Comparison of ENCODE assay signal across 23 cellular contexts in the genomic region with DNA sequence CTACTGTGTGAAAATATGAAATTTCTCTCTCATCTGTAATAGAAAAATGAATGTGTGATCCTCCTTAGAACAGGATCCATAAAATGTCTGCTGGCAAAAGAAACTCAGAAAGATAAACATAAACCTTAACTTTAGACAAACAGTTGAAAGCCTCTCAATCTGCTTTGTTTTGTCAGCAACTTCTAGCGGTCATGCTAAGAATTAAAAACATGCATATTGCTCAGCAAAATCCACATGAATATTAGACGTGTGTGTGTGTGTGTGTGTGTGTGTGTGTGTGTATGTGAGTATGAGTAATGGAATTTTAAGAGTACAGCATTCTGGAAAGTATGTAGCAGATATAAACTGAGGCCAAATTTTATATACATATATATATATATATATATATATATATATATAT.
"Had no signal": no experiment of that assay in that cellular context is flagged by ENCODE, and none has a peak within 500 bp of the region (broad histone marks: within the 10 kb centered on the region; RNA-seq: fewer than 3 reads in every experiment).

No MANE protein-coding gene starts in this region.

- DNase-seq: activated CD4-positive, alpha-beta T cell treated with anti-CD3 and anti-CD28 coated beads for 36 hours; activated CD4-positive, CD25-positive, alpha-beta regulatory T cell; activated CD8-positive, alpha-beta memory T cell treated with anti-CD3 and anti-CD28 coated beads, Interleukin-2, amount 10 ng/mL, durations not matched to agents 7 days and 5 days; activated CD8-positive, alpha-beta T cell treated with anti-CD3 and anti-CD28 coated beads, Interleukin-2, amount 10 ng/mL, durations not matched to agents 7 days and 5 days; activated T-cell treated with anti-CD3 and anti-CD28 coated beads, Interleukin-2, amount 50 U/mL, for 48 hours; anterior cingulate cortex; colonic mucosa; effector memory CD4-positive, alpha-beta T cell; foreskin melanocyte; heart right ventricle; left lung; lower lobe of right lung; nephron progenitor cell; ovary; right lobe of liver; stimulated activated CD4-positive, alpha-beta T cell treated with anti-CD3 and anti-CD28 coated beads, Interleukin-12 subunit alpha, Interleukin-12 subunit beta, amount 100 ng/mL, for 4 hours; stimulated activated CD4-positive, alpha-beta T cell treated with anti-CD3 and anti-CD28 coated beads, Interleukin-4, amount 100 ng/mL, for 1 hour; stimulated activated naive CD8-positive, alpha-beta T cell treated with anti-CD3 and anti-CD28 coated beads, Interleukin-15, Interleukin-2, amounts not matched to agents 100 U/mL and 50 U/mL, for 24 hours; T-cell; testis; transverse colon had no signal

- ATAC-seq: activated CD4-positive, alpha-beta T cell treated with anti-CD3 and anti-CD28 coated beads for 36 hours; activated CD8-positive, alpha-beta memory T cell treated with anti-CD3 and anti-CD28 coated beads, Interleukin-2, amount 10 ng/mL, durations not matched to agents 7 days and 5 days; activated CD8-positive, alpha-beta T cell treated with anti-CD3 and anti-CD28 coated beads, Interleukin-2, amount 10 ng/mL, durations not matched to agents 7 days and 5 days; heart right ventricle; left lung; lower lobe of right lung; right lobe of liver; stimulated activated naive CD8-positive, alpha-beta T cell treated with anti-CD3 and anti-CD28 coated beads, Interleukin-15, Interleukin-2, amounts not matched to agents 100 U/mL and 50 U/mL, for 24 hours; T-cell had no signal

- FAIRE-seq: urothelium cell line had no signal

- H3K4me3 ChIP-seq: breast epithelium, colonic mucosa, heart right ventricle, left lung, lower lobe of right lung, ovary, right lobe of liver, testis, transverse colon had no signal
